In genomic region chr9:2159521-2160417, GRCh38 we compare ENCODE assay signal across 8 cellular contexts.
DNase-seq lines count a peak whose midpoint lies in the region; ATAC-seq and TF ChIP-seq lines count a peak whose summit lies in the region.

No MANE protein-coding gene starts in this region.

- H3K4me3 ChIP-seq in A673 (ENCODE audit: low read depth, low read length, poor library complexity, severe bottlenecking), result peak overlapping the region; percentile 42
- peak overlapping the region; percentile 24 to 54 (median 42) for H3K4me3 ChIP-seq in stomach

- TF ChIP-seq POLR2A in stomach (IDR thresholded peaks at IDR 0.05), result no peak

- TSS peak; percentile 92 for BruUV-seq in A673 (replicated peaks; lab: Mats Ljungman, UMichigan)

- H3K9me3 ChIP-seq in A673 (ENCODE audit: low read depth, low read length, poor library complexity, severe bottlenecking), result no peaks in the 10 kb centered on the region
- no peaks in the 10 kb centered on the region for H3K9me3 ChIP-seq in stomach

- H3K36me3 ChIP-seq in A673 (ENCODE audit: insufficient read depth, low read length, poor library complexity, severe bottlenecking), result no peaks in the 10 kb centered on the region
- H3K36me3 ChIP-seq in stomach, result peaks cover 0 to 21% (median 19%) of the 10 kb centered on the region in 4 donors

- WGBS in stomach, 5 donors, result 18 to 23% (median 20%) methylated on average over 13 of the region's 13 CpGs

- POLR2A ChIA-PET in A673 (lab: Charles Lee; ENCODE audit: low non-redundant PET), result interaction anchor here (0.6 kb wide), 1 partner anchor 270 kb away, joined by 6 read pairs; no protein-coding TSS in a partner anchor

- H3K4me1 ChIP-seq in A673 (ENCODE audit: insufficient read depth, low read length, poor library complexity, severe bottlenecking) (peaks cover 35% of the 10 kb centered on the region), stomach (peaks cover 14 to 46% (median 30%) of the 10 kb centered on the region in 4 donors)

- no peak for ATAC-seq in GM18907 (IDR thresholded peaks at IDR 0.05; ENCODE audit: unreplicated experiment)

- H3K27ac ChIP-seq in A673 (ENCODE audit: low read depth, low read length, poor library complexity, severe bottlenecking), result peak overlapping the region; percentile 81
- peak overlapping the region; percentile 56 to 84 (median 82) for H3K27ac ChIP-seq in stomach

- intact Hi-C loops in A673 (cut with micrococcal nuclease; ENCODE audit: unreplicated experiment), result loop anchor here (1.0 kb wide), 1 partner anchor 141 kb away; no protein-coding TSS in a partner anchor
- intact Hi-C loops in stomach (cut with DNase I; ENCODE audit: low total_unique reads), result no loop called here

- CTCF ChIA-PET in A673 (lab: Charles Lee), result no interaction called here

- TF ChIP-seq EP300 in stomach (IDR thresholded peaks at IDR 0.05), result no peak

- H3K27me3 ChIP-seq in A673 (replicated peaks; ENCODE audit: insufficient read depth, low read depth, low read length, poor library complexity), result no peaks in the 10 kb centered on the region
- H3K27me3 ChIP-seq in stomach, result no peaks in the 10 kb centered on the region

- no peak for TF ChIP-seq CTCF in A673 (conservative IDR thresholded peaks at IDR 0.05; ENCODE audit: low read depth, low read length)
- no peak for TF ChIP-seq CTCF in stomach (IDR thresholded peaks at IDR 0.05)

- peak; percentile 59 for DNase-seq in A673 (ENCODE audit: low spot score)
- DNase-seq in KG1 (lab: John Stamatoyannopoulos, UW), result peak; percentile 24
- peak; percentile 51 for DNase-seq in amniotic epithelial cell (ENCODE audit: low read depth)
- peak; percentile 39 for DNase-seq in iris pigment epithelial cell (ENCODE audit: low read depth)
- no peak for DNase-seq in stomach
- DNase-seq in activated CD4-positive, CD25-positive, alpha-beta regulatory T cell treated with anti-CD3 and anti-CD28 coated beads, Interleukin-2, amount 50 U/mL, for 72 hours, result no peak
- DNase-seq in DMS79 treated with DMSO at 0.1 percent for 48 hours (lab: John Stamatoyannopoulos, UW), result no peak

Comparison
In these comparisons a context has a peak if more than half of its experiments do, and no peak if none do; other contexts are left out.
1. DNase-seq: peak in A673 (single experiment), KG1 (single experiment), amniotic epithelial cell (single experiment) and iris pigment epithelial cell (single experiment); none in stomach (single experiment), activated CD4-positive, CD25-positive, alpha-beta regulatory T cell treated with anti-CD3 and anti-CD28 coated beads, Interleukin-2, amount 50 U/mL, for 72 hours (single experiment) and DMS79 treated with DMSO at 0.1 percent for 48 hours (single experiment).